1 cellular context compared by ENCODE assay signal in genomic region chr6:31308050-31308844, GRCh38.
TF ChIP-seq lines count a peak whose summit lies in the region.

No MANE protein-coding gene starts in this region.

TF ChIP-seq in SK-N-SH, 30 proteins besides CTCF, POLR2A, EP300 and RAD21 (continued from another document):
- TF ChIP-seq, protein P1, sequence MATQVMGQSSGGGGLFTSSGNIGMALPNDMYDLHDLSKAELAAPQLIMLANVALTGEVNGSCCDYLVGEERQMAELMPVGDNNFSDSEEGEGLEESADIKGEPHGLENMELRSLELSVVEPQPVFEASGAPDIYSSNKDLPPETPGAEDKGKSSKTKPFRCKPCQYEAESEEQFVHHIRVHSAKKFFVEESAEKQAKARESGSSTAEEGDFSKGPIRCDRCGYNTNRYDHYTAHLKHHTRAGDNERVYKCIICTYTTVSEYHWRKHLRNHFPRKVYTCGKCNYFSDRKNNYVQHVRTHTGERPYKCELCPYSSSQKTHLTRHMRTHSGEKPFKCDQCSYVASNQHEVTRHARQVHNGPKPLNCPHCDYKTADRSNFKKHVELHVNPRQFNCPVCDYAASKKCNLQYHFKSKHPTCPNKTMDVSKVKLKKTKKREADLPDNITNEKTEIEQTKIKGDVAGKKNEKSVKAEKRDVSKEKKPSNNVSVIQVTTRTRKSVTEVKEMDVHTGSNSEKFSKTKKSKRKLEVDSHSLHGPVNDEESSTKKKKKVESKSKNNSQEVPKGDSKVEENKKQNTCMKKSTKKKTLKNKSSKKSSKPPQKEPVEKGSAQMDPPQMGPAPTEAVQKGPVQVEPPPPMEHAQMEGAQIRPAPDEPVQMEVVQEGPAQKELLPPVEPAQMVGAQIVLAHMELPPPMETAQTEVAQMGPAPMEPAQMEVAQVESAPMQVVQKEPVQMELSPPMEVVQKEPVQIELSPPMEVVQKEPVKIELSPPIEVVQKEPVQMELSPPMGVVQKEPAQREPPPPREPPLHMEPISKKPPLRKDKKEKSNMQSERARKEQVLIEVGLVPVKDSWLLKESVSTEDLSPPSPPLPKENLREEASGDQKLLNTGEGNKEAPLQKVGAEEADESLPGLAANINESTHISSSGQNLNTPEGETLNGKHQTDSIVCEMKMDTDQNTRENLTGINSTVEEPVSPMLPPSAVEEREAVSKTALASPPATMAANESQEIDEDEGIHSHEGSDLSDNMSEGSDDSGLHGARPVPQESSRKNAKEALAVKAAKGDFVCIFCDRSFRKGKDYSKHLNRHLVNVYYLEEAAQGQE (IDR thresholded peaks at IDR 0.05; ENCODE audit: low read depth, low read length), result no peak
- TF ChIP-seq RXRA (IDR thresholded peaks at IDR 0.05; ENCODE audit: borderline replicate concordance, low read depth) (no peak), NFIC (IDR thresholded peaks at IDR 0.05; ENCODE audit: borderline replicate concordance) (no peak), RCOR1 (IDR thresholded peaks at IDR 0.05; ENCODE audit: low read length) (no peak), MXI1 (IDR thresholded peaks at IDR 0.05; ENCODE audit: low read depth, low read length) (no peak), SMC3 (IDR thresholded peaks at IDR 0.05; ENCODE audit: low read depth, low read length) (no peak), ZBTB33 (IDR thresholded peaks at IDR 0.05; ENCODE audit: borderline replicate concordance, low read depth) (no peak), MEF2A (IDR thresholded peaks at IDR 0.05; ENCODE audit: borderline replicate concordance, low read depth) (no peak), GATA2 (CRISPR knock-in tag; IDR thresholded peaks at IDR 0.05) (no peak)
- TF ChIP-seq, protein P2, sequence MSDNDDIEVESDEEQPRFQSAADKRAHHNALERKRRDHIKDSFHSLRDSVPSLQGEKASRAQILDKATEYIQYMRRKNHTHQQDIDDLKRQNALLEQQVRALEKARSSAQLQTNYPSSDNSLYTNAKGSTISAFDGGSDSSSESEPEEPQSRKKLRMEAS (IDR thresholded peaks at IDR 0.05; ENCODE audit: low read depth), result no peak
- TF ChIP-seq, protein P3, sequence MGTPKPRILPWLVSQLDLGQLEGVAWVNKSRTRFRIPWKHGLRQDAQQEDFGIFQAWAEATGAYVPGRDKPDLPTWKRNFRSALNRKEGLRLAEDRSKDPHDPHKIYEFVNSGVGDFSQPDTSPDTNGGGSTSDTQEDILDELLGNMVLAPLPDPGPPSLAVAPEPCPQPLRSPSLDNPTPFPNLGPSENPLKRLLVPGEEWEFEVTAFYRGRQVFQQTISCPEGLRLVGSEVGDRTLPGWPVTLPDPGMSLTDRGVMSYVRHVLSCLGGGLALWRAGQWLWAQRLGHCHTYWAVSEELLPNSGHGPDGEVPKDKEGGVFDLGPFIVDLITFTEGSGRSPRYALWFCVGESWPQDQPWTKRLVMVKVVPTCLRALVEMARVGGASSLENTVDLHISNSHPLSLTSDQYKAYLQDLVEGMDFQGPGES (IDR thresholded peaks at IDR 0.05; ENCODE audit: low read depth, low read length), result no peak
TF ChIP-seq in SK-N-SH: peak in this region for 0.
